Comparison of ENCODE assay signal across 8 cellular contexts in the genomic region with DNA sequence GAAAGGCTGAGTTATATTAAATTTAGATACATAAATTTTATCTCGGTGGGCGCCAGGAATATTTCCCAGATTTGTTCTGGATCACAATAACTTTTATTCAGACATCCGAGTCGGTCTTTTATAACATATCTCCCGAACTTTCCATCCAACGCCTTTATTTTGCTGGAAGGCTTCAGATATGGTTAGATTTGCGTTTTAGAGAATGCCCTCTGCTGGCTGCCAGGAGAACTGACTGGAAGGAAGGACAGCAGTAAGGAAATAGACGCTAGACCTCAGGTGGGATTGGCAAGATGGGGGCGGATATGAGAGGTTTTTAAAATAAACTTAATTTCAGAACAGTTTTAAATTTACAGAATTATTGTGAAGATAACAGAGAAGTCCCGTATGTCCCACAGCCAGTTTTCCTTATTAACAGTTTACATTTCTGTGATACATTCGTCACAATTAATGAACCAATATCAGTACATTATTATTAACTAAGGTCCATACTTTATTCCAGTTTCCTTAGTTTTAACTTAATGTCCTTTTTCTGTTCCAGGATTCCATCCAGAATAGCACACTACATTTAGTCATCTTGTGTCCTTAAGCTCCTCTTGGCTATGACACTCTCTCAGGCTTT. TPM values are rescaled to one million over a fixed set of nuclear protein-coding genes. Genes with fewer than 3 reads are reported as not detected.
A peak's percentile ranks its signal among the peaks of the same experiment; 100 is the strongest.
DNase-seq lines count a peak whose midpoint lies in the region; ATAC-seq and TF ChIP-seq lines count a peak whose summit lies in the region.

No MANE protein-coding gene starts in this region.

- H3K4me1 ChIP-seq in Caco-2 = no peaks in the 10 kb centered on the region
- H3K4me1 ChIP-seq in right atrium auricular region = peaks cover 0 to 25% of the 10 kb centered on the region in 2 donors

- no peaks in the 10 kb centered on the region; the same call in 1 of the 2 replicates for H3K36me3 ChIP-seq in Caco-2 (ENCODE audit: control insufficient read depth, insufficient read depth, low read length)
- H3K36me3 ChIP-seq in right atrium auricular region = peaks cover 11% of the 10 kb centered on the region

- ATAC-seq in GM18520 (IDR thresholded peaks at IDR 0.05; ENCODE audit: unreplicated experiment) = no peak

- intact Hi-C loops in Caco-2 (cut with micrococcal nuclease; ENCODE audit: unreplicated experiment) = loop anchor here (1.0 kb wide), 2 partner anchors 18 to 71 kb away; no protein-coding TSS in a partner anchor

- no peak overlapping the region for H3K27ac Mint-ChIP-seq in Caco-2 (ENCODE audit: unreplicated experiment)
- peak overlapping the region; percentile 99 for H3K27ac Mint-ChIP-seq in HFFc6

- H3K9me3 Mint-ChIP-seq in Caco-2 (ENCODE audit: unreplicated experiment) (no peaks in the 10 kb centered on the region), HFFc6 (no peaks in the 10 kb centered on the region)

- CTCF ChIA-PET in Caco-2 (lab: Charles Lee) = no interaction called here

- H3K9me3 ChIP-seq in Caco-2 = no peaks in the 10 kb centered on the region
- no peaks in the 10 kb centered on the region for H3K9me3 ChIP-seq in right atrium auricular region

- H3K4me1 Mint-ChIP-seq in Caco-2 (ENCODE audit: low read depth, unreplicated experiment) (no peaks in the 10 kb centered on the region), HFFc6 (ENCODE audit: low read depth) (peaks cover 35% of the 10 kb centered on the region)

- H3K4me3 ChIP-seq in Caco-2 (ENCODE audit: low read depth, low read length) (no peak overlapping the region), right atrium auricular region (peak overlapping the region; percentile 28 to 39)

- TF ChIP-seq CTCF in Caco-2 (IDR thresholded peaks at IDR 0.05; ENCODE audit: insufficient read depth in 1 of 2, low read depth in 1 of 2, low read length in 1 of 2, severe bottlenecking in 1 of 2, unreplicated experiment in 1 of 2) (peak; percentile 43 to 78), HFFc6 (IDR thresholded peaks at IDR 0.05) (peak; percentile 80), right atrium auricular region (IDR thresholded peaks at IDR 0.05) (peak; percentile 65 to 83)

- DNase-seq in Caco-2 (peak in 1 of 2 experiments; percentile 42), HFFc6 (peak; percentile 46), NCI-H774 (lab: John Stamatoyannopoulos, UW) (peak; percentile 8), right atrium auricular region (ENCODE audit: low spot score) (no peak), retina (peak; percentile 54)
- no peak for DNase-seq in NK-92 treated with Interleukin-12 subunit alpha and Interleukin-12 subunit beta, amount 100 ng/mL, for 24 hours (lab: John Stamatoyannopoulos, UW)

- peak overlapping the region; percentile 60 for H3K4me3 Mint-ChIP-seq in Caco-2 (ENCODE audit: unreplicated experiment)
- H3K4me3 Mint-ChIP-seq in HFFc6 = peak overlapping the region; percentile 92

- BruUV-seq in Caco-2 (replicated peaks; lab: Mats Ljungman, UMichigan) = no TSS peak

- no peaks in the 10 kb centered on the region for H3K27me3 Mint-ChIP-seq in Caco-2 (ENCODE audit: insufficient read depth, unreplicated experiment)
- H3K27me3 Mint-ChIP-seq in HFFc6 (ENCODE audit: insufficient read depth) = peaks cover 1% of the 10 kb centered on the region; the same call in 1 of the 2 replicates

- POLR2A ChIA-PET in Caco-2 (lab: Charles Lee) = no interaction called here

- no peaks in the 10 kb centered on the region for H3K27me3 ChIP-seq in Caco-2 (replicated peaks; ENCODE audit: control insufficient read depth, insufficient read depth, low read length)
- H3K27me3 ChIP-seq in right atrium auricular region = no peaks in the 10 kb centered on the region

- H3K36me3 Mint-ChIP-seq in Caco-2 (ENCODE audit: insufficient read depth, unreplicated experiment) (peaks cover 20% of the 10 kb centered on the region), HFFc6 (ENCODE audit: low read depth) (peaks cover 10% of the 10 kb centered on the region)

- H3K27ac ChIP-seq in angular gyrus (ENCODE audit: low read depth, low read length) = peak overlapping the region; percentile 93
- peak overlapping the region; percentile 84 to 95 for H3K27ac ChIP-seq in right atrium auricular region

RNA-seq across cellular contexts. Expression of a gene that starts 4.6 kb away (rescaled TPM):
- total RNA-seq in Caco-2 (2022) (13.2 and 15.0 TPM in 2 replicates), right atrium auricular region (1 to 10 TPM; 3.3 to 6.0 TPM)
- 1 to 10 TPM; 2.6 to 4.8 (median 3.2) TPM for total RNA-seq in HFFc6 (2021; fragmentation: NEBNext Ultra II Directional; extraction: Animal tissue kit (Norgen Biotek cat#: 25700))

RNA-seq across cellular contexts. Expression of a gene that starts 7.2 kb away (rescaled TPM):
- total RNA-seq in Caco-2 (2022) (30.9 and 33.4 TPM in 2 replicates), right atrium auricular region (10 to 100 TPM; 39.9 to 44.0 TPM)
- total RNA-seq in HFFc6 (2021; fragmentation: NEBNext Ultra II Directional; extraction: Animal tissue kit (Norgen Biotek cat#: 25700)) = 10 to 100 TPM; 20.9 to 26.7 (median 22.3) TPM

RNA-seq across cellular contexts. Expression of a gene that starts 40.7 kb away (rescaled TPM):
- total RNA-seq in Caco-2 (2022) (0.18 and 0.26 TPM in 2 replicates), right atrium auricular region (1 to 10 TPM in 1 of 2 donors, under 1 TPM in 1; 0.93 to 2.4 TPM)
- total RNA-seq in HFFc6 (2021; fragmentation: NEBNext Ultra II Directional; extraction: Animal tissue kit (Norgen Biotek cat#: 25700)) = 1 to 10 TPM; 2.1 to 3.1 (median 2.8) TPM

Comparison
In these comparisons a context has a peak if more than half of its experiments do, and no peak if none do; other contexts are left out.
1. DNase-seq: peak in HFFc6 (single experiment), NCI-H774 (single experiment) and retina (single experiment); none in right atrium auricular region (single experiment) and NK-92 treated with Interleukin-12 subunit alpha and Interleukin-12 subunit beta, amount 100 ng/mL, for 24 hours (single experiment).
2. Peak in every context shown above with its lines, with median percentiles within 50 percentile points of each other: CTCF ChIP-seq.